Comparison of ENCODE assay signal across 18 cellular contexts in genomic region chr9:132776268-132776667, GRCh38.
"Had no signal": no experiment of that assay in that cellular context is flagged by ENCODE, and none has a peak within 500 bp of the region (broad histone marks: within the 10 kb centered on the region; RNA-seq: fewer than 3 reads in every experiment).

No MANE protein-coding gene starts in this region.

- ATAC-seq: mucosa of descending colon; natural killer cell treated with Interleukin-12 subunit alpha and Interleukin-12 subunit beta and Interleukin-15 and Interleukin-18, amount 100 ng/mL, for 72 hours; stimulated activated effector memory CD8-positive, alpha-beta T cell treated with anti-CD3 and anti-CD28 coated beads, Interleukin-12 subunit alpha, Interleukin-12 subunit beta, amount 100 ng/mL, for 72 hours had no signal

- H3K4me3 Mint-ChIP-seq: dendritic cell treated with granulocyte-macrophage colony-stimulating factor and Interleukin-4, amounts not matched to agents 40 ng/mL and 50 ng/mL, for 4 days; immature natural killer cell; memory B cell; mesothelial cell of epicardium; naive B cell; natural killer cell treated with Interleukin-12 subunit alpha and Interleukin-12 subunit beta and Interleukin-15 and Interleukin-18, amount 100 ng/mL, for 72 hours; neural crest cell; stimulated activated effector memory CD8-positive, alpha-beta T cell treated with anti-CD3 and anti-CD28 coated beads, Interleukin-12 subunit alpha, Interleukin-12 subunit beta, amount 100 ng/mL, for 72 hours had no signal

- DNase-seq: colonic mucosa; effector memory CD4-positive, alpha-beta T cell; hypothalamus; immature natural killer cell; mucosa of descending colon; naive B cell; sigmoid colon; stimulated activated CD4-positive, alpha-beta T cell treated with anti-CD3 and anti-CD28 coated beads, Interleukin-2, amount 100 ng/mL, for 24 hours; stimulated activated CD4-positive, alpha-beta T cell treated with anti-CD3 and anti-CD28 coated beads, Interleukin-4, amount 100 ng/mL, for 24 hours; stimulated activated naive CD4-positive, alpha-beta T cell treated with Interleukin-2 at 50 U/mL for 16 hours; stomach; tibial artery had no signal

- H3K9me3 Mint-ChIP-seq: dendritic cell treated with granulocyte-macrophage colony-stimulating factor and Interleukin-4, amounts not matched to agents 40 ng/mL and 50 ng/mL, for 4 days; immature natural killer cell; natural killer cell treated with Interleukin-12 subunit alpha and Interleukin-12 subunit beta and Interleukin-15 and Interleukin-18, amount 100 ng/mL, for 72 hours had no signal

- H3K36me3 Mint-ChIP-seq: immature natural killer cell; naive B cell; natural killer cell treated with Interleukin-12 subunit alpha and Interleukin-12 subunit beta and Interleukin-15 and Interleukin-18, amount 100 ng/mL, for 72 hours; stimulated activated effector memory CD8-positive, alpha-beta T cell treated with anti-CD3 and anti-CD28 coated beads, Interleukin-12 subunit alpha, Interleukin-12 subunit beta, amount 100 ng/mL, for 72 hours had no signal

- H3K27ac Mint-ChIP-seq: dendritic cell treated with granulocyte-macrophage colony-stimulating factor and Interleukin-4, amounts not matched to agents 40 ng/mL and 50 ng/mL, for 4 days; immature natural killer cell; memory B cell; mesothelial cell of epicardium; natural killer cell treated with Interleukin-12 subunit alpha and Interleukin-12 subunit beta and Interleukin-15 and Interleukin-18, amount 100 ng/mL, for 72 hours; stimulated activated effector memory CD8-positive, alpha-beta T cell treated with anti-CD3 and anti-CD28 coated beads, Interleukin-12 subunit alpha, Interleukin-12 subunit beta, amount 100 ng/mL, for 72 hours had no signal
